In the genomic region with DNA sequence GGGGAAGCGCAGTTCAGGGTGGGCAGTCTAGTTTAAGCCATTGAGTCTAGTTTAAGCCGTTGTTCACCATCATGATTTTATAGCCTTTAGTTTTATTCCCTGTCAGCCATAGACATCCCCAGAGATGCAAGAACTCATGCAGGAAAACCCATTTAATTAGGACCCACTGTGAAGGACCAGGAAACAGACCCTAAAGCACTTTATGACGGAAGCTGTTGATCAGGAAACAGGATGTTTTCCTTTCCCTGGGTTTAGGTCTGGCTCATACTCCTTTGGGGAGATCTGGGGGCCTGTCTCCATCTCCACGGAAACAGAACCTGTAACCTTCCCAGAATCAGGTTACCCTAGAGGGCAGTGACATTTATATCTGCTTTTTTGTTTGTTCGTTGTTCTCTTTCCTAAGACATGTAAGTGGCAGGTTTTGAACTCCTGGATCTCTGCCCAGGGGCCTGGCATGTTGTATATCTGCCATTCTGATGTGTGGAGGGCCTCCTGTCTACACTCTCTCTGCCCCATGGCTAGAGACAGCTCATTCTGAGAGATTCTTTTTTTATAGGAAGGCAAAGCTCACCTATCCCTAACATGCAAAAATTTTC, we compare ENCODE assay signal across 22 cellular contexts.
DNase-seq lines count a peak whose midpoint lies in the region; ATAC-seq and TF ChIP-seq lines count a peak whose summit lies in the region.
"Had no signal": no experiment of that assay in that cellular context is flagged by ENCODE, and none has a peak within 500 bp of the region (broad histone marks: within the 10 kb centered on the region; RNA-seq: fewer than 3 reads in every experiment).

No MANE protein-coding gene starts in this region.

- H3K4me3 Mint-ChIP-seq in endothelial cell (ENCODE audit: unreplicated experiment) = no peak overlapping the region

- DNase-seq in NCI-H2171 treated with DMSO at 0.1 percent for 48 hours (lab: John Stamatoyannopoulos, UW) (peak; percentile 42), NCI-H2171 (lab: John Stamatoyannopoulos, UW) (no peak), NCI-H2029 treated with DMSO at 0.1 percent for 48 hours (lab: John Stamatoyannopoulos, UW) (peak; percentile 16), endothelial cell (ENCODE audit: low spot score) (peak; percentile 15), left lobe of liver (ENCODE audit: low spot score) (peak; percentile 87), caudate nucleus (lab: John Stamatoyannopoulos, UW) (no peak)
- DNase-seq in stimulated activated CD4-positive, alpha-beta T cell treated with anti-CD3 and anti-CD28 coated beads, Interleukin-2, amount 100 ng/mL, for 24 hours = no peak
- DNase-seq: ACHN, AML-193, COR-L47, GM23248, IMR-90, Karpas-422, MG63, NCI-H1105, NCI-H187, NCI-H345, NCI-H526 treated with DMSO at 0.1 percent for 48 hours had no signal

- TF ChIP-seq CTCF in endothelial cell (IDR thresholded peaks at IDR 0.05; ENCODE audit: unreplicated experiment) = no peak

- peaks cover 7% of the 10 kb centered on the region for H3K27me3 Mint-ChIP-seq in endothelial cell (ENCODE audit: unreplicated experiment)

- H3K9me3 Mint-ChIP-seq in endothelial cell (ENCODE audit: unreplicated experiment) = no peaks in the 10 kb centered on the region

- ATAC-seq in left lobe of liver (peak; percentile 89), GM21723 (IDR thresholded peaks at IDR 0.05; ENCODE audit: unreplicated experiment) (no peak)
- ATAC-seq: HCT116, Panc1 had no signal

- H3K36me3 Mint-ChIP-seq in endothelial cell (ENCODE audit: low read depth, unreplicated experiment) = peaks cover 5% of the 10 kb centered on the region

- H3K27ac Mint-ChIP-seq in endothelial cell (ENCODE audit: unreplicated experiment) = peak overlapping the region; percentile 92

- peaks cover 66% of the 10 kb centered on the region for H3K4me1 Mint-ChIP-seq in endothelial cell (ENCODE audit: unreplicated experiment)

- H3K27ac ChIP-seq in caudate nucleus (ENCODE audit: low read depth, low read length) = no peak overlapping the region
- H3K27ac ChIP-seq: GM23248, SK-N-MC had no signal

Comparison
In these comparisons a context has a peak if more than half of its experiments do, and no peak if none do; other contexts are left out.
1. DNase-seq: peak in NCI-H2171 treated with DMSO at 0.1 percent for 48 hours (single experiment), NCI-H2029 treated with DMSO at 0.1 percent for 48 hours (single experiment), endothelial cell (single experiment) and left lobe of liver (single experiment); none in NCI-H2171 (single experiment), caudate nucleus (0 of 61) and stimulated activated CD4-positive, alpha-beta T cell treated with anti-CD3 and anti-CD28 coated beads, Interleukin-2, amount 100 ng/mL, for 24 hours (0 of 2).